9 cellular contexts compared by ENCODE assay signal in genomic region chr5:79774171-79774854, GRCh38.
DNase-seq lines count a peak whose midpoint lies in the region; ATAC-seq and TF ChIP-seq lines count a peak whose summit lies in the region.
"Had no signal": no experiment of that assay in that cellular context is flagged by ENCODE, and none has a peak within 500 bp of the region (broad histone marks: within the 10 kb centered on the region; RNA-seq: fewer than 3 reads in every experiment).

No MANE protein-coding gene starts in this region.

- H3K4me3 ChIP-seq in NT2/D1 (ENCODE audit: insufficient read length, low read depth) (no peak overlapping the region), fibroblast of pulmonary artery (replicated peaks; ENCODE audit: low read depth, low read length) (no peak overlapping the region)

- peaks cover 13% of the 10 kb centered on the region; the same call in 1 of the 2 replicates for H3K9me3 ChIP-seq in NT2/D1 (ENCODE audit: insufficient read depth, low read length)

- no peak overlapping the region for H3K9ac ChIP-seq in NT2/D1 (ENCODE audit: insufficient read length, low read depth)
- H3K9ac ChIP-seq: parathyroid adenoma had no signal

- no peaks in the 10 kb centered on the region for H3K36me3 ChIP-seq in NT2/D1 (ENCODE audit: insufficient read depth, insufficient read length, low read length)

- ATAC-seq in GM21447 (IDR thresholded peaks at IDR 0.05; ENCODE audit: unreplicated experiment) (no peak), GM19463 (IDR thresholded peaks at IDR 0.05; ENCODE audit: unreplicated experiment) (no peak)

- CTCF ChIA-PET in activated naive CD4-positive, alpha-beta T cell treated with anti-CD3 and anti-CD28 coated beads for 36 hours (lab: Charles Lee), result interaction anchor here (1.0 to 1.6 kb wide), 4 partner anchors 31 to 94 kb away, joined by 3 read pairs; no protein-coding TSS in a partner anchor
- CTCF ChIA-PET in activated naive CD4-positive, alpha-beta T cell treated with anti-CD3 and anti-CD28 coated beads, Interleukin-2, amount 10 ng/mL, durations not matched to agents 7 days and 5 days (lab: Charles Lee), result interaction anchor here (1.1 to 1.6 kb wide), 6 partner anchors 67 to 309 kb away, joined by 3 to 5 read pairs (median 4); no protein-coding TSS in a partner anchor

- H3K9me3 Mint-ChIP-seq in activated naive CD4-positive, alpha-beta T cell treated with anti-CD3 and anti-CD28 coated beads for 36 hours, result no peaks in the 10 kb centered on the region
- H3K9me3 Mint-ChIP-seq in activated naive CD4-positive, alpha-beta T cell treated with anti-CD3 and anti-CD28 coated beads, Interleukin-2, amount 10 ng/mL, durations not matched to agents 7 days and 5 days, result peaks cover 5% of the 10 kb centered on the region

- no peaks in the 10 kb centered on the region for H3K27me3 Mint-ChIP-seq in activated naive CD4-positive, alpha-beta T cell treated with anti-CD3 and anti-CD28 coated beads for 36 hours (ENCODE audit: low read depth)
- H3K27me3 Mint-ChIP-seq in activated naive CD4-positive, alpha-beta T cell treated with anti-CD3 and anti-CD28 coated beads, Interleukin-2, amount 10 ng/mL, durations not matched to agents 7 days and 5 days, result peaks cover 14% of the 10 kb centered on the region

- H3K4me3 Mint-ChIP-seq in activated naive CD4-positive, alpha-beta T cell treated with anti-CD3 and anti-CD28 coated beads for 36 hours, result no peak overlapping the region
- H3K4me3 Mint-ChIP-seq in activated naive CD4-positive, alpha-beta T cell treated with anti-CD3 and anti-CD28 coated beads, Interleukin-2, amount 10 ng/mL, durations not matched to agents 7 days and 5 days, result no peak overlapping the region

- intact Hi-C loops in activated naive CD4-positive, alpha-beta T cell treated with anti-CD3 and anti-CD28 coated beads for 36 hours (cut with micrococcal nuclease), result loop anchor here (5.0 kb wide), 1 partner anchor 72 kb away; no protein-coding TSS in a partner anchor

- no peaks in the 10 kb centered on the region for H3K4me1 ChIP-seq in NT2/D1 (ENCODE audit: insufficient read depth, insufficient read length)
- H3K4me1 ChIP-seq: parathyroid adenoma had no signal

- H3K36me3 Mint-ChIP-seq in activated naive CD4-positive, alpha-beta T cell treated with anti-CD3 and anti-CD28 coated beads for 36 hours (ENCODE audit: low read depth), result peaks cover 1% of the 10 kb centered on the region
- H3K36me3 Mint-ChIP-seq in activated naive CD4-positive, alpha-beta T cell treated with anti-CD3 and anti-CD28 coated beads, Interleukin-2, amount 10 ng/mL, durations not matched to agents 7 days and 5 days, result no peaks in the 10 kb centered on the region

- no peaks in the 10 kb centered on the region for H3K27me3 ChIP-seq in NT2/D1 (ENCODE audit: insufficient read depth, insufficient read length)

- no peaks in the 10 kb centered on the region for H3K4me1 Mint-ChIP-seq in activated naive CD4-positive, alpha-beta T cell treated with anti-CD3 and anti-CD28 coated beads for 36 hours (ENCODE audit: low read depth)
- no peaks in the 10 kb centered on the region for H3K4me1 Mint-ChIP-seq in activated naive CD4-positive, alpha-beta T cell treated with anti-CD3 and anti-CD28 coated beads, Interleukin-2, amount 10 ng/mL, durations not matched to agents 7 days and 5 days

- DNase-seq in activated naive CD4-positive, alpha-beta T cell treated with anti-CD3 and anti-CD28 coated beads for 36 hours, result peak; percentile 15
- DNase-seq in activated naive CD4-positive, alpha-beta T cell treated with anti-CD3 and anti-CD28 coated beads, Interleukin-2, amount 10 ng/mL, durations not matched to agents 7 days and 5 days, result no peak
- peak; percentile 46 for DNase-seq in NT2/D1 (ENCODE audit: low read depth, low spot score)
- DNase-seq in fibroblast of pulmonary artery (ENCODE audit: low read depth), result peak; percentile 29
- peak; percentile 58 for DNase-seq in superior temporal gyrus (ENCODE audit: extremely low spot score)
- no peak for DNase-seq in DMS153 treated with DMSO at 0.1 percent for 48 hours (lab: John Stamatoyannopoulos, UW; ENCODE audit: unreplicated experiment)

- peak; percentile 39 for TF ChIP-seq CTCF in fibroblast of pulmonary artery (IDR thresholded peaks at IDR 0.05; ENCODE audit: low read length, missing control alignments)

- H3K27ac Mint-ChIP-seq in activated naive CD4-positive, alpha-beta T cell treated with anti-CD3 and anti-CD28 coated beads for 36 hours, result no peak overlapping the region
- H3K27ac Mint-ChIP-seq in activated naive CD4-positive, alpha-beta T cell treated with anti-CD3 and anti-CD28 coated beads, Interleukin-2, amount 10 ng/mL, durations not matched to agents 7 days and 5 days, result no peak overlapping the region

Comparison
In these comparisons a context has a peak if more than half of its experiments do, and no peak if none do; other contexts are left out.
1. DNase-seq: peak in activated naive CD4-positive, alpha-beta T cell treated with anti-CD3 and anti-CD28 coated beads for 36 hours (single experiment), NT2/D1 (single experiment), fibroblast of pulmonary artery (single experiment) and superior temporal gyrus (single experiment); none in activated naive CD4-positive, alpha-beta T cell treated with anti-CD3 and anti-CD28 coated beads, Interleukin-2, amount 10 ng/mL, durations not matched to agents 7 days and 5 days (single experiment) and DMS153 treated with DMSO at 0.1 percent for 48 hours (single experiment).